Comparison of ENCODE assay signal across 36 cellular contexts in genomic region chr11:28770806-28771205, GRCh38.
"Had no signal": no experiment of that assay in that cellular context is flagged by ENCODE, and none has a peak within 500 bp of the region (broad histone marks: within the 10 kb centered on the region; RNA-seq: fewer than 3 reads in every experiment).

No MANE protein-coding gene starts in this region.

- H3K27ac ChIP-seq: adrenal gland, ascending aorta, brain microvascular endothelial cell, epithelial cell of prostate, esophagus squamous epithelium had no signal

- H3K4me1 Mint-ChIP-seq: activated CD4-positive, alpha-beta T cell treated with anti-CD3 and anti-CD28 coated beads for 36 hours; activated CD4-positive, alpha-beta T cell treated with anti-CD3 and anti-CD28 coated beads, Interleukin-2, amount 10 ng/mL, durations not matched to agents 24 days and 14 days; activated CD8-positive, alpha-beta memory T cell treated with anti-CD3 and anti-CD28 coated beads, Interleukin-2, amount 10 ng/mL, durations not matched to agents 7 days and 5 days; activated naive CD4-positive, alpha-beta T cell treated with anti-CD3 and anti-CD28 coated beads, Interleukin-2, amount 50 U/mL, for 24 hours; activated naive CD8-positive, alpha-beta T cell treated with anti-CD3 and anti-CD28 coated beads for 36 hours; activated naive CD8-positive, alpha-beta T cell treated with anti-CD3 and anti-CD28 coated beads, Interleukin-2, amount 50 U/mL, for 24 hours; central memory CD8-positive, alpha-beta T cell; T-cell; T-helper 17 cell had no signal

- H3K27me3 ChIP-seq: adrenal gland, ascending aorta, brain microvascular endothelial cell, esophagus squamous epithelium had no signal

- H3K9me3 ChIP-seq: adrenal gland had no signal

- H3K36me3 Mint-ChIP-seq: activated CD4-positive, alpha-beta memory T cell treated with anti-CD3 and anti-CD28 coated beads for 36 hours; activated CD8-positive, alpha-beta memory T cell treated with anti-CD3 and anti-CD28 coated beads, Interleukin-2, amount 10 ng/mL, durations not matched to agents 7 days and 5 days; activated naive CD4-positive, alpha-beta T cell treated with anti-CD3 and anti-CD28 coated beads, Interleukin-2, amount 50 U/mL, for 24 hours; activated naive CD8-positive, alpha-beta T cell treated with anti-CD3 and anti-CD28 coated beads for 36 hours; T-cell had no signal

- DNase-seq: activated CD4-positive, alpha-beta memory T cell treated with anti-CD3 and anti-CD28 coated beads for 36 hours; activated CD4-positive, alpha-beta T cell treated with anti-CD3 and anti-CD28 coated beads for 36 hours; activated CD4-positive, alpha-beta T cell treated with anti-CD3 and anti-CD28 coated beads, Interleukin-2, amount 10 ng/mL, durations not matched to agents 24 days and 14 days; activated CD4-positive, CD25-positive, alpha-beta regulatory T cell; activated CD4-positive, CD25-positive, alpha-beta regulatory T cell treated with anti-CD3 and anti-CD28 coated beads, Interleukin-2, amount 50 U/mL, for 72 hours; activated CD8-positive, alpha-beta memory T cell treated with anti-CD3 and anti-CD28 coated beads, Interleukin-2, amount 10 ng/mL, durations not matched to agents 7 days and 5 days; activated CD8-positive, alpha-beta memory T cell treated with anti-CD3 and anti-CD28 coated beads, Interleukin-2, amount 50 U/mL, for 4 hours; activated CD8-positive, alpha-beta T cell treated with anti-CD3 and anti-CD28 coated beads, Interleukin-2, amount 10 ng/mL, durations not matched to agents 7 days and 5 days; activated effector memory CD4-positive, alpha-beta T cell treated with anti-CD3 and anti-CD28 coated beads, Interleukin-2, amount 50 U/mL, for 16 hours; activated naive CD4-positive, alpha-beta T cell treated with anti-CD3 and anti-CD28 coated beads for 36 hours; activated naive CD8-positive, alpha-beta T cell treated with anti-CD3 and anti-CD28 coated beads for 36 hours; activated naive CD8-positive, alpha-beta T cell treated with anti-CD3 and anti-CD28 coated beads, Interleukin-2, amount 50 U/mL, for 24 hours; activated T-cell treated with anti-CD3 and anti-CD28 coated beads, Interleukin-2, amount 50 U/mL, for 1 hour; activated T-cell treated with anti-CD3 and anti-CD28 coated beads, Interleukin-2, amount 50 U/mL, for 48 hours; adrenal gland; brain microvascular endothelial cell; cortex of kidney; dermis blood vessel endothelial cell; effector CD8-positive, alpha-beta T cell; esophagus squamous epithelium; foreskin fibroblast; head of caudate nucleus; T-cell; T-helper 17 cell; T1000 had no signal

- H3K4me3 Mint-ChIP-seq: activated CD4-positive, alpha-beta memory T cell treated with anti-CD3 and anti-CD28 coated beads for 36 hours; activated CD4-positive, alpha-beta T cell treated with anti-CD3 and anti-CD28 coated beads for 36 hours; activated CD4-positive, alpha-beta T cell treated with anti-CD3 and anti-CD28 coated beads, Interleukin-2, amount 10 ng/mL, durations not matched to agents 24 days and 14 days; activated CD8-positive, alpha-beta memory T cell treated with anti-CD3 and anti-CD28 coated beads, Interleukin-2, amount 10 ng/mL, durations not matched to agents 7 days and 5 days; activated CD8-positive, alpha-beta T cell treated with anti-CD3 and anti-CD28 coated beads, Interleukin-2, amount 10 ng/mL, durations not matched to agents 7 days and 5 days; activated naive CD4-positive, alpha-beta T cell treated with anti-CD3 and anti-CD28 coated beads for 36 hours; activated naive CD4-positive, alpha-beta T cell treated with anti-CD3 and anti-CD28 coated beads, Interleukin-2, amount 50 U/mL, for 24 hours; activated naive CD8-positive, alpha-beta T cell treated with anti-CD3 and anti-CD28 coated beads for 36 hours; activated naive CD8-positive, alpha-beta T cell treated with anti-CD3 and anti-CD28 coated beads, Interleukin-2, amount 50 U/mL, for 24 hours; activated T-helper 1 cell treated with anti-CD3 and anti-CD28 coated beads, Interleukin-12 subunit alpha, Interleukin-12 subunit beta, Interleukin-2, Interleukin-4 antibody, amounts not matched to agents 30 ng/mL and 10 ng/mL and 1 ng/mL, durations not matched to agents 14 hours and 24 hours and 36 hours; central memory CD8-positive, alpha-beta T cell; T-cell; T-helper 17 cell; T-helper 2 cell treated with Interferon-gamma antibody and Interleukin-4, amounts not matched to agents 5 μg/mL and 100 μg/mL, for 36 hours had no signal

- ATAC-seq: activated CD4-positive, alpha-beta T cell treated with anti-CD3 and anti-CD28 coated beads for 36 hours; activated CD8-positive, alpha-beta memory T cell treated with anti-CD3 and anti-CD28 coated beads, Interleukin-2, amount 10 ng/mL, durations not matched to agents 7 days and 5 days; activated CD8-positive, alpha-beta T cell treated with anti-CD3 and anti-CD28 coated beads, Interleukin-2, amount 10 ng/mL, durations not matched to agents 7 days and 5 days; T-cell; T-helper 17 cell had no signal

- H3K27ac Mint-ChIP-seq: activated CD4-positive, alpha-beta memory T cell treated with anti-CD3 and anti-CD28 coated beads for 36 hours; activated CD4-positive, alpha-beta T cell treated with anti-CD3 and anti-CD28 coated beads for 36 hours; activated CD4-positive, alpha-beta T cell treated with anti-CD3 and anti-CD28 coated beads, Interleukin-2, amount 10 ng/mL, durations not matched to agents 24 days and 14 days; activated CD8-positive, alpha-beta memory T cell treated with anti-CD3 and anti-CD28 coated beads, Interleukin-2, amount 10 ng/mL, durations not matched to agents 7 days and 5 days; activated CD8-positive, alpha-beta T cell treated with anti-CD3 and anti-CD28 coated beads, Interleukin-2, amount 10 ng/mL, durations not matched to agents 7 days and 5 days; activated naive CD4-positive, alpha-beta T cell treated with anti-CD3 and anti-CD28 coated beads for 36 hours; activated naive CD4-positive, alpha-beta T cell treated with anti-CD3 and anti-CD28 coated beads, Interleukin-2, amount 50 U/mL, for 24 hours; activated naive CD8-positive, alpha-beta T cell treated with anti-CD3 and anti-CD28 coated beads for 36 hours; activated naive CD8-positive, alpha-beta T cell treated with anti-CD3 and anti-CD28 coated beads, Interleukin-2, amount 50 U/mL, for 24 hours; activated T-helper 1 cell treated with anti-CD3 and anti-CD28 coated beads, Interleukin-12 subunit alpha, Interleukin-12 subunit beta, Interleukin-2, Interleukin-4 antibody, amounts not matched to agents 30 ng/mL and 10 ng/mL and 1 ng/mL, durations not matched to agents 14 hours and 24 hours and 36 hours; activated T-helper 2 cell treated with anti-CD3 and anti-CD28 coated beads, Interferon-gamma antibody, Interleukin-2, Interleukin-4, amounts not matched to agents 10 μg/mL and 5 μg/mL and 100 μg/mL, durations not matched to agents 14 hours and 24 hours and 36 hours; T-cell; T-helper 17 cell; T-helper 2 cell treated with Interferon-gamma antibody and Interleukin-4, amounts not matched to agents 5 μg/mL and 100 μg/mL, for 36 hours had no signal

- H3K4me1 ChIP-seq: adrenal gland, ascending aorta, esophagus squamous epithelium had no signal

- H3K36me3 ChIP-seq: adrenal gland, ascending aorta, brain microvascular endothelial cell, esophagus squamous epithelium had no signal

- H3K4me3 ChIP-seq: adrenal gland, ascending aorta, esophagus squamous epithelium had no signal

- H3K27me3 Mint-ChIP-seq: activated CD4-positive, alpha-beta memory T cell treated with anti-CD3 and anti-CD28 coated beads for 36 hours; activated CD4-positive, alpha-beta T cell treated with anti-CD3 and anti-CD28 coated beads for 36 hours; activated CD4-positive, alpha-beta T cell treated with anti-CD3 and anti-CD28 coated beads, Interleukin-2, amount 10 ng/mL, durations not matched to agents 24 days and 14 days; activated CD8-positive, alpha-beta memory T cell treated with anti-CD3 and anti-CD28 coated beads, Interleukin-2, amount 10 ng/mL, durations not matched to agents 7 days and 5 days; activated naive CD4-positive, alpha-beta T cell treated with anti-CD3 and anti-CD28 coated beads, Interleukin-2, amount 50 U/mL, for 24 hours; activated naive CD8-positive, alpha-beta T cell treated with anti-CD3 and anti-CD28 coated beads for 36 hours; activated naive CD8-positive, alpha-beta T cell treated with anti-CD3 and anti-CD28 coated beads, Interleukin-2, amount 50 U/mL, for 24 hours; central memory CD8-positive, alpha-beta T cell; T-cell; T-helper 17 cell had no signal

- FAIRE-seq: colon, endometrium, endothelial cell of umbilical vein, frontal cortex had no signal
